8 cellular contexts compared by ENCODE assay signal in the genomic region with DNA sequence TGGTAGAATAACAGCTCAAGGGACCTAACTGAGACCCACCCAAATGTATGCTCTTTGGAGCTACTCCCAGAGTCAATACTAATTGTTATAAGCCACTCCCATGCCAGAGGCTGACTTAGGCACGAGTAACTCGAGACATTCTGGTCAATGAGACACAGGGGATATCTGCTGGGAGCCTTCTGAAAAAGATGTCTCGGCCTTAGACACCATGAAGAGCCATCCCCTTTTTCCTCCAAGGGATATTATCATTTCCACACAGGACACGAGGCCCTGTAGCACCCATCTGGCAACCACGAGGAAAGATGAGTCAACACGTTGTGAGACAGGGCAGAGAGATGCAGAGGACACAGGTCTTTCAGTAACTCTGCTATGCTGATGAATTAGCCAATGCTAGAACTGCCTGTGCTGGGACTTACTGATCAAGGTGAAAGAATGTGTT.
A peak's percentile ranks its signal among the peaks of the same experiment; 100 is the strongest.
DNase-seq lines count a peak whose midpoint lies in the region; ATAC-seq lines count a peak whose summit lies in the region.

No MANE protein-coding gene starts in this region.

- peaks cover 7% of the 10 kb centered on the region for H3K36me3 Mint-ChIP-seq in memory B cell

- peak; percentile 81 for DNase-seq in AG20443 (ENCODE audit: low spot score)
- peak; percentile 82 for DNase-seq in HS-5 (ENCODE audit: low read depth)
- DNase-seq in memory B cell (ENCODE audit: low spot score in 2 of 2), result no peak
- no peak for DNase-seq in superior temporal gyrus (ENCODE audit: extremely low spot score)
- no peak for DNase-seq in RPMI8226

- H3K27ac ChIP-seq in angular gyrus (ENCODE audit: low read depth, low read length), result peak overlapping the region; percentile 15

- no peaks in the 10 kb centered on the region for H3K27me3 Mint-ChIP-seq in memory B cell

- ATAC-seq in memory B cell (ENCODE audit: low read depth), result no peak
- ATAC-seq in GM18517 (IDR thresholded peaks at IDR 0.05; ENCODE audit: unreplicated experiment), result no peak
- ATAC-seq in HG03439 (IDR thresholded peaks at IDR 0.05; ENCODE audit: unreplicated experiment), result no peak

- H3K9me3 Mint-ChIP-seq in memory B cell, result no peaks in the 10 kb centered on the region

- no peak overlapping the region for H3K4me3 Mint-ChIP-seq in memory B cell

- H3K27ac Mint-ChIP-seq in memory B cell, result peak overlapping the region; percentile 25

- H3K4me1 Mint-ChIP-seq in memory B cell, result peaks cover 28% of the 10 kb centered on the region

Comparison
In these comparisons a context has a peak if more than half of its experiments do, and no peak if none do; other contexts are left out.
1. DNase-seq: peak in AG20443 (single experiment) and HS-5 (single experiment); none in memory B cell (0 of 2), superior temporal gyrus (single experiment) and RPMI8226 (single experiment).